In genomic region chr1:12176298-12177118, GRCh38 we compare ENCODE assay signal across 14 cellular contexts. TPM values are rescaled to one million over a fixed set of nuclear protein-coding genes. Genes with fewer than 3 reads are reported as not detected.
A peak's percentile ranks its signal among the peaks of the same experiment; 100 is the strongest.
DNase-seq lines count a peak whose midpoint lies in the region; ATAC-seq and TF ChIP-seq lines count a peak whose summit lies in the region.
"Had no signal": no experiment of that assay in that cellular context is flagged by ENCODE, and none has a peak within 500 bp of the region (broad histone marks: within the 10 kb centered on the region; RNA-seq: fewer than 3 reads in every experiment).

No MANE protein-coding gene starts in this region.

- H3K4me1 ChIP-seq in heart left ventricle, result peaks cover 14 to 100% (median 71%) of the 10 kb centered on the region in 12 donors
- H3K4me1 ChIP-seq in uterus, result peaks cover 0 to 11% of the 10 kb centered on the region in 2 donors

- peak overlapping the region; percentile 67 for H3K4me3 Mint-ChIP-seq in central memory CD8-positive, alpha-beta T cell
- H3K4me3 Mint-ChIP-seq in naive thymus-derived CD8-positive, alpha-beta T cell, result peak overlapping the region; percentile 26 to 82 (median 70)

- peaks cover 78% of the 10 kb centered on the region for H3K4me1 Mint-ChIP-seq in central memory CD8-positive, alpha-beta T cell
- H3K4me1 Mint-ChIP-seq in naive thymus-derived CD8-positive, alpha-beta T cell, result peaks cover 38 to 96% (median 81%) of the 10 kb centered on the region in 4 donors

- no peaks in the 10 kb centered on the region for H3K9me3 Mint-ChIP-seq in central memory CD8-positive, alpha-beta T cell
- no peaks in the 10 kb centered on the region for H3K9me3 Mint-ChIP-seq in naive thymus-derived CD8-positive, alpha-beta T cell

- peak overlapping the region; percentile 100 for H3K27ac Mint-ChIP-seq in central memory CD8-positive, alpha-beta T cell (ENCODE audit: low read depth)
- H3K27ac Mint-ChIP-seq in naive thymus-derived CD8-positive, alpha-beta T cell, result peak overlapping the region; percentile 79 to 99 (median 92)

- intact Hi-C loops in heart left ventricle (cut with DNase I) (no loop called here), Right ventricle myocardium superior (cut with DNase I) (no loop called here), uterus (cut with DNase I; ENCODE audit: low total_unique reads) (no loop called here)

- H3K4me3 ChIP-seq in heart left ventricle (no peak overlapping the region), uterus (no peak overlapping the region)
- H3K4me3 ChIP-seq: GM12878, hepatocyte had no signal

- DNase-seq in heart left ventricle, result no peak
- DNase-seq in Right ventricle myocardium superior, result no peak
- DNase-seq in central memory CD8-positive, alpha-beta T cell (ENCODE audit: low spot score in 2 of 2), result no peak
- DNase-seq in naive thymus-derived CD8-positive, alpha-beta T cell, result no peak
- DNase-seq in uterus, result no peak
- no peak for DNase-seq in KG1 (lab: John Stamatoyannopoulos, UW)
- no peak for DNase-seq in activated CD4-positive, CD25-positive, alpha-beta regulatory T cell treated with anti-CD3 and anti-CD28 coated beads, Interleukin-2, amount 50 U/mL, for 72 hours
- DNase-seq in GM19238 (ENCODE audit: insufficient read length, low spot score), result no peak
- DNase-seq: activated CD4-positive, alpha-beta T cell treated with anti-CD3 and anti-CD28 coated beads for 1 hour; cerebellar nuclear complex; NCI-H446; SW 1271 had no signal

- H3K9me3 ChIP-seq in heart left ventricle (no peaks in the 10 kb centered on the region), uterus (no peaks in the 10 kb centered on the region)

- 81 to 86% (median 85%) methylated on average over 6 of the region's 6 CpGs for WGBS in heart left ventricle, 4 donors

- H3K27me3 Mint-ChIP-seq in central memory CD8-positive, alpha-beta T cell, result no peaks in the 10 kb centered on the region
- peaks cover 0 to 2% (median 0%) of the 10 kb centered on the region in 5 donors for H3K27me3 Mint-ChIP-seq in naive thymus-derived CD8-positive, alpha-beta T cell

- TF ChIP-seq CTCF in heart left ventricle (IDR thresholded peaks at IDR 0.05), result no peak
- TF ChIP-seq CTCF in uterus (IDR thresholded peaks at IDR 0.05), result no peak

- H3K36me3 ChIP-seq in heart left ventricle (peaks cover 0 to 22% (median 0%) of the 10 kb centered on the region in 9 donors), uterus (no peaks in the 10 kb centered on the region)

- TF ChIP-seq POLR2A in heart left ventricle (IDR thresholded peaks at IDR 0.05) (no peak), uterus (IDR thresholded peaks at IDR 0.05) (no peak)

- POLR2A ChIA-PET in naive thymus-derived CD8-positive, alpha-beta T cell (lab: Charles Lee), result interaction anchor here (0.7 to 9.7 kb wide), 11 partner anchors 8 to 45 kb away, joined by 3 to 119 read pairs (median 5); no protein-coding TSS in a partner anchor

- H3K27me3 ChIP-seq in heart left ventricle (no peaks in the 10 kb centered on the region), uterus (no peaks in the 10 kb centered on the region)
- H3K27me3 ChIP-seq: hepatocyte had no signal

- H3K27ac ChIP-seq in heart left ventricle, result peak overlapping the region in 9 of 12 donors; percentile 38 to 96 (median 71)
- H3K27ac ChIP-seq in uterus, result peak overlapping the region; percentile 66 to 83
- H3K27ac ChIP-seq: hepatocyte had no signal

- ATAC-seq in heart left ventricle (no peak), Right ventricle myocardium superior (ENCODE audit: poor library complexity) (no peak)
- ATAC-seq in central memory CD8-positive, alpha-beta T cell (replicated peaks; ENCODE audit: extremely low read depth, poor library complexity, severe bottlenecking), result no peak
- no peak for ATAC-seq in naive thymus-derived CD8-positive, alpha-beta T cell
- ATAC-seq: GM12878 had no signal

- H3K36me3 Mint-ChIP-seq in central memory CD8-positive, alpha-beta T cell (ENCODE audit: insufficient read depth), result peaks cover 58% of the 10 kb centered on the region
- no peaks in the 10 kb centered on the region for H3K36me3 Mint-ChIP-seq in naive thymus-derived CD8-positive, alpha-beta T cell

RNA-seq across cellular contexts. Expression of gene TNFRSF1B, which starts 9.7 kb away (rescaled TPM):
- 10 to 100 TPM; 11.2 to 71.0 (median 16.6) TPM for total RNA-seq in heart left ventricle
- polyA plus RNA-seq in heart left ventricle, result 10 to 100 TPM in 1 of 2 donors, 1 to 10 TPM in 1; 8.6 to 14.9 TPM
- 13.7 TPM for total RNA-seq in Right ventricle myocardium superior
- 10 to 100 TPM; 16.5 to 18.4 TPM for total RNA-seq in naive thymus-derived CD8-positive, alpha-beta T cell
- polyA plus RNA-seq in naive thymus-derived CD8-positive, alpha-beta T cell, result 10 to 100 TPM; 19.7 to 64.6 (median 21.8) TPM
- 10 to 100 TPM in 3 of 4 donors, 1 to 10 TPM in 1; 8.8 to 53.4 (median 24.2) TPM for total RNA-seq in uterus

RNA-seq across cellular contexts. Expression of gene VPS13D, which starts 53.3 kb away (rescaled TPM):
- total RNA-seq in heart left ventricle, result 100 to 1,000 TPM in 4 of 9 donors, 10 to 100 TPM in 5; 74.3 to 301 (median 95.8) TPM
- 10 to 100 TPM; 32.1 to 84.8 TPM for polyA plus RNA-seq in heart left ventricle
- 63.3 TPM for total RNA-seq in Right ventricle myocardium superior
- 10 to 100 TPM; 63.0 to 64.9 TPM for total RNA-seq in naive thymus-derived CD8-positive, alpha-beta T cell
- 1 to 10 TPM; 5.3 to 7.5 (median 5.4) TPM for polyA plus RNA-seq in naive thymus-derived CD8-positive, alpha-beta T cell
- total RNA-seq in uterus, result 100 to 1,000 TPM in 1 of 4 donors, 10 to 100 TPM in 3; 33.2 to 115 (median 56.5) TPM
